Comparison of ENCODE assay signal across 19 cellular contexts in genomic region chr15:100653608-100654007, GRCh38.
"Had no signal": no experiment of that assay in that cellular context is flagged by ENCODE, and none has a peak within 500 bp of the region (broad histone marks: within the 10 kb centered on the region; RNA-seq: fewer than 3 reads in every experiment).

No MANE protein-coding gene starts in this region.

- H3K4me3 ChIP-seq: coronary artery, dorsolateral prefrontal cortex, gastrocnemius medialis, left lung, lung, psoas muscle, sigmoid colon had no signal

- H3K9me3 Mint-ChIP-seq: immature natural killer cell had no signal

- H3K27ac ChIP-seq: coronary artery, dorsolateral prefrontal cortex, gastrocnemius medialis, left lung, neutrophil, psoas muscle, sigmoid colon had no signal

- H3K9me3 ChIP-seq: gastrocnemius medialis, left lung, neutrophil, psoas muscle, sigmoid colon had no signal

- H3K27ac Mint-ChIP-seq: immature natural killer cell had no signal

- H3K27me3 ChIP-seq: dorsolateral prefrontal cortex, gastrocnemius medialis, left lung, neutrophil, sigmoid colon had no signal

- H3K4me1 Mint-ChIP-seq: immature natural killer cell; naive thymus-derived CD4-positive, alpha-beta T cell had no signal

- DNase-seq: dorsolateral prefrontal cortex; effector CD8-positive, alpha-beta T cell; gastrocnemius medialis; glutamatergic neuron; immature natural killer cell; left lung; naive thymus-derived CD4-positive, alpha-beta T cell; psoas muscle; retina; sigmoid colon; small intestine; stimulated activated CD4-positive, alpha-beta T cell treated with anti-CD3 and anti-CD28 coated beads, Interleukin-12 subunit alpha, Interleukin-12 subunit beta, amount 100 ng/mL, for 4 hours; stimulated activated naive CD4-positive, alpha-beta T cell treated with Interleukin-2 at 50 U/mL for 16 hours; trophoblast cell had no signal

- H3K27me3 Mint-ChIP-seq: naive thymus-derived CD4-positive, alpha-beta T cell had no signal

- H3K4me3 Mint-ChIP-seq: immature natural killer cell; naive thymus-derived CD4-positive, alpha-beta T cell had no signal

- FAIRE-seq: keratinocyte, small intestine had no signal

- H3K4me1 ChIP-seq: gastrocnemius medialis, left lung, psoas muscle, sigmoid colon had no signal

- ATAC-seq: esophagus mucosa; gastrocnemius medialis; left lung; naive thymus-derived CD4-positive, alpha-beta T cell; psoas muscle had no signal
